In the genomic region with DNA sequence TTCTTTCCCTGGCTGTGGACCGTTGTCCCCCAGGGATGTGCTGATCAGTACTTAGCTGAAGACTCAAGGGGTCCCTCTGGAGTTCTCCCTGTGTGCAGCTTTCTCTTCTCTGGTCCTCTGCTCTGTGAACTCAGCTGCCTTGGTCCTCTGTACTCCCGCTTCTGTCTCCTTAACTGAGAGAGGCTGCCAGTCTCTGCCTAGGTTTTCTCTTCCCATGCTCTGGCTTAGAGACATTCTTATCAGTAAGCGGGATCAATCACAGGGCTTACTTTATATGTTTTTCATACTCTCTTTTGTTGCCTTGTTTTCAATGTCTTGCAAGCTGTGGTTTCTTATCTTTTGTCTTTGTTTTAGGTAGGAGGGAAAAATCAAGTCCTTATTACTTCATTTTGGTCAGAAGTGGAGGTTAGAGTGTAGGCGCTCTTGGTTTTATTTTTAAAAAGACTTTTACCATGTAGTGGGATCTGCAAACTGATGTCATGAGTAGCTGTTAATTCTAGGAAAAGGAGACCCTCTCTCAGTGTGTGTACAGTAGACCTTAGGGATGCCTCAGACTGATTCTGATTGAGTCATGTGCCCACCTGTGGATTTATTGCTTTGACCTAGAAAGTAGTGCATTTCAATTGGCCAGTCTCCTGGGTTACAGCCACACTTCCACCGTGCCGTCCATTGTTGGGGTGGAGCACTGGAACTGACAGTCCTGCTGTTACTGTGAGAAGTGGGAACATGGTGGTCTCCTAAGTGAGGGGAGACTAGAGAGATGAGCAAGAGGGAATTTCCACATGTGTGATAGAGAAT, we compare ENCODE assay signal across 1 cellular context.
A peak's percentile ranks its signal among the peaks of the same experiment; 100 is the strongest.
TF ChIP-seq lines count a peak whose summit lies in the region.

No MANE protein-coding gene starts in this region.

TF ChIP-seq in HepG2, 621 proteins besides CTCF, POLR2A, EP300 and RAD21:
- TF ChIP-seq ZNF280D (CRISPR knock-in tag; IDR thresholded peaks at IDR 0.05) (no peak), STAG1 (CRISPR knock-in tag; IDR thresholded peaks at IDR 0.05) (peak; percentile 24; the same call in 1 of the 2 replicates), ZNF780A (CRISPR knock-in tag; IDR thresholded peaks at IDR 0.05) (no peak), ZNF749 (CRISPR knock-in tag; IDR thresholded peaks at IDR 0.05; ENCODE audit: borderline replicate concordance) (no peak)
